8 cellular contexts compared by ENCODE assay signal in genomic region chr16:4183258-4184037, GRCh38. TPM values are rescaled to one million over a fixed set of nuclear protein-coding genes. Genes with fewer than 3 reads are reported as not detected.
DNase-seq lines count a peak whose midpoint lies in the region; ATAC-seq and TF ChIP-seq lines count a peak whose summit lies in the region.

No MANE protein-coding gene starts in this region.

- no peaks in the 10 kb centered on the region for H3K36me3 Mint-ChIP-seq in activated CD4-positive, alpha-beta T cell treated with anti-CD3 and anti-CD28 coated beads, Interleukin-2, amount 10 ng/mL, durations not matched to agents 24 days and 14 days (ENCODE audit: low read depth)

- no peak for TF ChIP-seq CTCF in coronary artery (IDR thresholded peaks at IDR 0.05)

- ATAC-seq in GM19043 (IDR thresholded peaks at IDR 0.05; ENCODE audit: low read depth, unreplicated experiment) = peak; percentile 63
- ATAC-seq in HG03342 (IDR thresholded peaks at IDR 0.05; ENCODE audit: unreplicated experiment) = peak; percentile 85

- peak overlapping the region; percentile 83 for H3K27ac Mint-ChIP-seq in activated CD4-positive, alpha-beta T cell treated with anti-CD3 and anti-CD28 coated beads, Interleukin-2, amount 10 ng/mL, durations not matched to agents 24 days and 14 days

- intact Hi-C loops in activated CD4-positive, alpha-beta T cell treated with anti-CD3 and anti-CD28 coated beads, Interleukin-2, amount 10 ng/mL, durations not matched to agents 24 days and 14 days (cut with micrococcal nuclease) = loop anchor here (1.0 to 10.0 kb wide), 3 partner anchors 69 to 88 kb away; partner anchors contain the start of gene ADCY9

- peak; percentile 100 for DNase-seq in AG20443 (ENCODE audit: low spot score)
- peak; percentile 69 for DNase-seq in NCI-H510A (lab: John Stamatoyannopoulos, UW)
- peak; percentile 98 for DNase-seq in activated CD4-positive, alpha-beta T cell treated with anti-CD3 and anti-CD28 coated beads, Interleukin-2, amount 10 ng/mL, durations not matched to agents 24 days and 14 days
- DNase-seq in coronary artery (ENCODE audit: low spot score) = peak; percentile 93
- DNase-seq in left kidney (ENCODE audit: low read depth, low spot score) = peak; percentile 97
- DNase-seq in stimulated activated CD4-positive, alpha-beta T cell treated with anti-CD3 and anti-CD28 coated beads, Interleukin-1b, Interleukin-23, amount 100 ng/mL, for 48 hours = peak; percentile 93

- H3K4me3 ChIP-seq in coronary artery = peak overlapping the region; percentile 89

- H3K4me1 Mint-ChIP-seq in activated CD4-positive, alpha-beta T cell treated with anti-CD3 and anti-CD28 coated beads, Interleukin-2, amount 10 ng/mL, durations not matched to agents 24 days and 14 days = peaks cover 4% of the 10 kb centered on the region

- peak overlapping the region; percentile 74 to 96 for H3K27ac ChIP-seq in coronary artery

- peaks cover 17% of the 10 kb centered on the region for H3K27me3 Mint-ChIP-seq in activated CD4-positive, alpha-beta T cell treated with anti-CD3 and anti-CD28 coated beads, Interleukin-2, amount 10 ng/mL, durations not matched to agents 24 days and 14 days

- H3K4me3 Mint-ChIP-seq in activated CD4-positive, alpha-beta T cell treated with anti-CD3 and anti-CD28 coated beads, Interleukin-2, amount 10 ng/mL, durations not matched to agents 24 days and 14 days = peak overlapping the region; percentile 83

- H3K9me3 Mint-ChIP-seq in activated CD4-positive, alpha-beta T cell treated with anti-CD3 and anti-CD28 coated beads, Interleukin-2, amount 10 ng/mL, durations not matched to agents 24 days and 14 days = no peaks in the 10 kb centered on the region

RNA-seq across cellular contexts. Expression of gene SRL, which starts 58.4 kb away (rescaled TPM):
- not detected in 2 replicates for total RNA-seq in activated CD4-positive, alpha-beta T cell treated with anti-CD3 and anti-CD28 coated beads, Interleukin-2, amount 10 ng/mL, durations not matched to agents 24 days and 14 days

Comparison
In these comparisons a context has a peak if more than half of its experiments do, and no peak if none do; other contexts are left out.
1. Peak in every context shown above with its lines: DNase-seq, ATAC-seq, H3K4me3 ChIP-seq and H3K27ac ChIP-seq.